ENCODE assay signal across 25 cellular contexts in the genomic region with DNA sequence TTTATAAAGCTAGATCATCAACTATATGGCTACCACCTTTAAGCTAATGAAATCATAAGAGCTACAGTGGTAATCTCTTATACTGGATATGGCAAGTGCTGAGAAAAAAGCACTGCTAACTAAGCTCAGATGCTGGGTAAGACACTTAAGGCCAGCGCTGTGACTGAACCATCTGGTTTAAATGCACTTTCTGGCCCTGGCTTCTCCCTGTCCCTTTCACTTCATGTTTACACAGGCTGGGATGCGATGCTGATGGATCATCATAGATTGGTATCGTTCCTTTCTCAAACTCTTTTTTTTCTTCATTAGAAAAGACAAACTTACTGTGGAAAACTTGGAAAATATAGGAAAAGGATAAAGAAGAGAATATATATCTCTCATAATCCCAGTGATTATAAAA.
"Had no signal": no experiment of that assay in that cellular context is flagged by ENCODE, and none has a peak within 500 bp of the region (broad histone marks: within the 10 kb centered on the region; RNA-seq: fewer than 3 reads in every experiment).

No MANE protein-coding gene starts in this region.

- H3K9me3 Mint-ChIP-seq: activated CD8-positive, alpha-beta T cell treated with anti-CD3 and anti-CD28 coated beads for 36 hours; activated naive CD4-positive, alpha-beta T cell treated with anti-CD3 and anti-CD28 coated beads, Interleukin-2, amount 50 U/mL, for 72 hours; central memory CD8-positive, alpha-beta T cell; dendritic cell treated with granulocyte-macrophage colony-stimulating factor and Interleukin-4, amounts not matched to agents 40 ng/mL and 50 ng/mL, for 4 days; nephron; WTC11 had no signal

- H3K36me3 Mint-ChIP-seq: activated naive CD4-positive, alpha-beta T cell treated with anti-CD3 and anti-CD28 coated beads, Interleukin-2, amount 50 U/mL, for 72 hours; WTC11 had no signal

- H3K27ac ChIP-seq: esophagus muscularis mucosa, transverse colon had no signal

- H3K27me3 Mint-ChIP-seq: activated CD8-positive, alpha-beta T cell treated with anti-CD3 and anti-CD28 coated beads for 36 hours; central memory CD8-positive, alpha-beta T cell; dendritic cell treated with granulocyte-macrophage colony-stimulating factor and Interleukin-4, amounts not matched to agents 40 ng/mL and 50 ng/mL, for 4 days had no signal

- H3K9me3 ChIP-seq: esophagus muscularis mucosa, transverse colon had no signal

- H3K27ac Mint-ChIP-seq: activated CD8-positive, alpha-beta T cell treated with anti-CD3 and anti-CD28 coated beads for 36 hours; activated naive CD4-positive, alpha-beta T cell treated with anti-CD3 and anti-CD28 coated beads, Interleukin-2, amount 50 U/mL, for 72 hours; dendritic cell treated with granulocyte-macrophage colony-stimulating factor and Interleukin-4, amounts not matched to agents 40 ng/mL and 50 ng/mL, for 4 days; nephron; WTC11 had no signal

- H3K27me3 ChIP-seq: esophagus muscularis mucosa, transverse colon had no signal

- H3K4me3 ChIP-seq: esophagus muscularis mucosa, transverse colon had no signal

- H3K4me3 Mint-ChIP-seq: activated CD8-positive, alpha-beta T cell treated with anti-CD3 and anti-CD28 coated beads for 36 hours; central memory CD8-positive, alpha-beta T cell; dendritic cell treated with granulocyte-macrophage colony-stimulating factor and Interleukin-4, amounts not matched to agents 40 ng/mL and 50 ng/mL, for 4 days; nephron; WTC11 had no signal

- H3K4me1 Mint-ChIP-seq: central memory CD8-positive, alpha-beta T cell; WTC11 had no signal

- H3K36me3 ChIP-seq: esophagus muscularis mucosa, transverse colon had no signal

- DNase-seq: activated CD4-positive, alpha-beta T cell treated with anti-CD3 and anti-CD28 coated beads for 1 hour; activated CD4-positive, alpha-beta T cell treated with anti-CD3 and anti-CD28 coated beads, Interleukin-2, amount 50 U/mL, for 1 hour; activated CD8-positive, alpha-beta T cell treated with anti-CD3 and anti-CD28 coated beads for 36 hours; activated naive CD4-positive, alpha-beta T cell; activated T-cell treated with anti-CD3 and anti-CD28 coated beads, Interleukin-2, amount 50 U/mL, for 48 hours; effector CD4-positive, alpha-beta T cell; head of caudate nucleus; hippocampal formation; left colon; mammary epithelial cell; posterior cingulate gyrus; right cardiac atrium; stimulated activated CD4-positive, alpha-beta T cell treated with anti-CD3 and anti-CD28 coated beads, Interleukin-15, amount 100 ng/mL, for 24 hours; stimulated activated CD4-positive, alpha-beta T cell treated with anti-CD3 and anti-CD28 coated beads, Interleukin-2, amount 100 ng/mL, for 24 hours; stimulated activated naive CD4-positive, alpha-beta T cell treated with Interleukin-2 at 50 U/mL for 16 hours; T1000; transverse colon had no signal

- FAIRE-seq: bronchial epithelial cell, keratinocyte had no signal
